16 cellular contexts compared by ENCODE assay signal in genomic region chr4:189021831-189022230, GRCh38.
A peak's percentile ranks its signal among the peaks of the same experiment; 100 is the strongest.
DNase-seq lines count a peak whose midpoint lies in the region; ATAC-seq and TF ChIP-seq lines count a peak whose summit lies in the region.
"Had no signal": no experiment of that assay in that cellular context is flagged by ENCODE, and none has a peak within 500 bp of the region (broad histone marks: within the 10 kb centered on the region; RNA-seq: fewer than 3 reads in every experiment).

No MANE protein-coding gene starts in this region.

- no peaks in the 10 kb centered on the region for H3K9me3 Mint-ChIP-seq in MCF 10A (ENCODE audit: unreplicated experiment)
- peaks cover 12% of the 10 kb centered on the region for H3K9me3 Mint-ChIP-seq in activated naive CD8-positive, alpha-beta T cell treated with anti-CD3 and anti-CD28 coated beads, Interleukin-2, amount 50 U/mL, for 24 hours

- POLR2A ChIA-PET in MCF 10A (lab: Yijun Ruan, JAX) = interaction anchor here (0.5 kb wide), 1 partner anchor 33 kb away, joined by 3 read pairs; no protein-coding TSS in a partner anchor

- DNase-seq in MCF 10A (ENCODE audit: unreplicated experiment) (peak; percentile 16), breast epithelium (ENCODE audit: low spot score in 2 of 2) (no peak), amniotic epithelial cell (ENCODE audit: low read depth) (peak; percentile 4), islet precursor cell (peak; percentile 84), uterus (peak in 1 of 2 donors; percentile 33), CD1c-positive myeloid dendritic cell (ENCODE audit: extremely low spot score) (no peak)
- DNase-seq in activated naive CD8-positive, alpha-beta T cell treated with anti-CD3 and anti-CD28 coated beads, Interleukin-2, amount 50 U/mL, for 24 hours = no peak
- no peak for DNase-seq in activated naive CD4-positive, alpha-beta T cell treated with anti-CD3 and anti-CD28 coated beads, Interleukin-2, amount 50 U/mL, for 16 hours
- DNase-seq: activated CD4-positive, alpha-beta T cell treated with anti-CD3 and anti-CD28 coated beads for 36 hours; DMS153; foreskin melanocyte; NCI-H1417 treated with DMSO at 0.1 percent for 48 hours; NCI-H510A treated with DMSO at 0.1 percent for 48 hours; substantia nigra had no signal

- no peaks in the 10 kb centered on the region for H3K9me3 ChIP-seq in breast epithelium
- no peaks in the 10 kb centered on the region for H3K9me3 ChIP-seq in uterus
- H3K9me3 ChIP-seq: SJSA1 had no signal

- H3K27me3 ChIP-seq in breast epithelium (no peaks in the 10 kb centered on the region), uterus (no peaks in the 10 kb centered on the region)
- H3K27me3 ChIP-seq: SJSA1 had no signal

- H3K27ac Mint-ChIP-seq in MCF 10A (ENCODE audit: low read depth, unreplicated experiment) = no peak overlapping the region
- no peak overlapping the region for H3K27ac Mint-ChIP-seq in activated naive CD8-positive, alpha-beta T cell treated with anti-CD3 and anti-CD28 coated beads, Interleukin-2, amount 50 U/mL, for 24 hours
- H3K27ac Mint-ChIP-seq: activated CD4-positive, alpha-beta T cell treated with anti-CD3 and anti-CD28 coated beads for 36 hours; memory B cell had no signal

- no peak overlapping the region for H3K4me3 Mint-ChIP-seq in MCF 10A (ENCODE audit: unreplicated experiment)
- H3K4me3 Mint-ChIP-seq in activated naive CD8-positive, alpha-beta T cell treated with anti-CD3 and anti-CD28 coated beads, Interleukin-2, amount 50 U/mL, for 24 hours = no peak overlapping the region
- H3K4me3 Mint-ChIP-seq: activated CD4-positive, alpha-beta T cell treated with anti-CD3 and anti-CD28 coated beads for 36 hours; memory B cell had no signal

- peaks cover 15% of the 10 kb centered on the region for H3K4me1 Mint-ChIP-seq in MCF 10A (ENCODE audit: insufficient read depth, unreplicated experiment)
- H3K4me1 Mint-ChIP-seq in activated naive CD8-positive, alpha-beta T cell treated with anti-CD3 and anti-CD28 coated beads, Interleukin-2, amount 50 U/mL, for 24 hours = no peaks in the 10 kb centered on the region
- H3K4me1 Mint-ChIP-seq: activated CD4-positive, alpha-beta T cell treated with anti-CD3 and anti-CD28 coated beads for 36 hours; memory B cell had no signal

- H3K36me3 Mint-ChIP-seq in MCF 10A (ENCODE audit: insufficient read depth, unreplicated experiment) = no peaks in the 10 kb centered on the region
- no peaks in the 10 kb centered on the region for H3K36me3 Mint-ChIP-seq in activated naive CD8-positive, alpha-beta T cell treated with anti-CD3 and anti-CD28 coated beads, Interleukin-2, amount 50 U/mL, for 24 hours (ENCODE audit: low read depth)
- H3K36me3 Mint-ChIP-seq: memory B cell had no signal

- no peaks in the 10 kb centered on the region for H3K4me1 ChIP-seq in breast epithelium
- peaks cover 0 to 4% of the 10 kb centered on the region in 2 donors for H3K4me1 ChIP-seq in uterus
- H3K4me1 ChIP-seq: SJSA1 had no signal

- no peak for ATAC-seq in activated naive CD8-positive, alpha-beta T cell treated with anti-CD3 and anti-CD28 coated beads, Interleukin-2, amount 50 U/mL, for 24 hours
- ATAC-seq: activated CD4-positive, alpha-beta T cell treated with anti-CD3 and anti-CD28 coated beads for 36 hours had no signal

- H3K4me3 ChIP-seq in breast epithelium (no peak overlapping the region), uterus (no peak overlapping the region)
- H3K4me3 ChIP-seq: SJSA1 had no signal

- no peaks in the 10 kb centered on the region for H3K27me3 Mint-ChIP-seq in MCF 10A (ENCODE audit: insufficient read depth, unreplicated experiment)
- H3K27me3 Mint-ChIP-seq in activated naive CD8-positive, alpha-beta T cell treated with anti-CD3 and anti-CD28 coated beads, Interleukin-2, amount 50 U/mL, for 24 hours = no peaks in the 10 kb centered on the region
- H3K27me3 Mint-ChIP-seq: activated CD4-positive, alpha-beta T cell treated with anti-CD3 and anti-CD28 coated beads for 36 hours; memory B cell had no signal

- intact Hi-C loops in MCF 10A (cut with micrococcal nuclease) = no loop called here
- intact Hi-C loops in breast epithelium (cut with DNase I; ENCODE audit: low total_unique reads) = no loop called here
- intact Hi-C loops in uterus (cut with DNase I; ENCODE audit: low total_unique reads) = no loop called here

- no TSS peak for BruUV-seq in MCF 10A (replicated peaks; lab: Mats Ljungman, UMichigan)

- no peak for TF ChIP-seq CTCF in MCF 10A (IDR thresholded peaks at IDR 0.05; ENCODE audit: unreplicated experiment)
- TF ChIP-seq CTCF in breast epithelium (IDR thresholded peaks at IDR 0.05) = no peak
- TF ChIP-seq CTCF in uterus (IDR thresholded peaks at IDR 0.05) = no peak

- TF ChIP-seq POLR2A in breast epithelium (IDR thresholded peaks at IDR 0.05) = no peak
- no peak for TF ChIP-seq POLR2A in uterus (IDR thresholded peaks at IDR 0.05)

- H3K27ac ChIP-seq in breast epithelium (no peak overlapping the region), uterus (peak overlapping the region; percentile 29 to 53)
- H3K27ac ChIP-seq: SJSA1 had no signal

- no peaks in the 10 kb centered on the region for H3K36me3 ChIP-seq in breast epithelium
- H3K36me3 ChIP-seq in uterus = no peaks in the 10 kb centered on the region
- H3K36me3 ChIP-seq: SJSA1 had no signal

- CTCF ChIA-PET in MCF 10A (lab: Yijun Ruan, JAX) = interaction anchor here (1.1 to 1.8 kb wide), 2 partner anchors 9 to 1414 kb away, joined by 3 to 4 read pairs; no protein-coding TSS in a partner anchor

Comparison
In these comparisons a context has a peak if more than half of its experiments do, and no peak if none do; other contexts are left out.
1. DNase-seq: peak in MCF 10A (single experiment), amniotic epithelial cell (single experiment) and islet precursor cell (single experiment); none in breast epithelium (0 of 2), activated naive CD8-positive, alpha-beta T cell treated with anti-CD3 and anti-CD28 coated beads, Interleukin-2, amount 50 U/mL, for 24 hours (single experiment), activated naive CD4-positive, alpha-beta T cell treated with anti-CD3 and anti-CD28 coated beads, Interleukin-2, amount 50 U/mL, for 16 hours (single experiment) and CD1c-positive myeloid dendritic cell (single experiment).
2. H3K27ac ChIP-seq: peak in uterus (2 of 2); none in breast epithelium (0 of 2).